ENCODE assay signal across 2 cellular contexts in genomic region chr20:36010745-36011326, GRCh38.
TF ChIP-seq lines count a peak whose summit lies in the region.

No MANE protein-coding gene starts in this region.

TF ChIP-seq in IMR-90, 13 proteins besides CTCF, POLR2A, EP300 and RAD21:
- TF ChIP-seq CEBPB (IDR thresholded peaks at IDR 0.05; ENCODE audit: low read depth, low read length) (no peak), MAFK (IDR thresholded peaks at IDR 0.05; ENCODE audit: low read depth, low read length) (no peak), SMC3 (IDR thresholded peaks at IDR 0.05; ENCODE audit: low read depth, low read length) (no peak), BHLHE40 (IDR thresholded peaks at IDR 0.05; ENCODE audit: low read depth, low read length) (no peak), MAZ (IDR thresholded peaks at IDR 0.05; ENCODE audit: borderline replicate concordance, low read depth, low read length) (no peak), USF2 (IDR thresholded peaks at IDR 0.05; ENCODE audit: low read depth, low read length) (no peak), NFE2L2 (IDR thresholded peaks at IDR 0.05; ENCODE audit: low read depth, low read length) (no peak), CHD1 (IDR thresholded peaks at IDR 0.05; ENCODE audit: low read depth, low read length) (no peak), RFX5 (IDR thresholded peaks at IDR 0.05; ENCODE audit: low read depth, low read length) (no peak), RCOR1 (IDR thresholded peaks at IDR 0.05; ENCODE audit: insufficient replicate concordance, low read length) (no peak), ELK1 (IDR thresholded peaks at IDR 0.05; ENCODE audit: borderline replicate concordance, low read depth, low read length) (no peak), FOS (IDR thresholded peaks at IDR 0.05; ENCODE audit: low read depth, low read length) (no peak), MXI1 (IDR thresholded peaks at IDR 0.05; ENCODE audit: borderline replicate concordance, low read depth, low read length) (no peak)

TF ChIP-seq in H1, 55 proteins besides CTCF, POLR2A, EP300 and RAD21:
- no peak for TF ChIP-seq SIN3A (conservative IDR thresholded peaks at IDR 0.05 in 1 of 2, IDR thresholded peaks at IDR 0.05 in 1 of 2; ENCODE audit: low read depth in 1 of 2, low read length in 2 of 2)
- TF ChIP-seq CREB1 (IDR thresholded peaks at IDR 0.05) = no peak
- TF ChIP-seq TCF12 (IDR thresholded peaks at IDR 0.05; ENCODE audit: low read depth, low read length) = no peak
- TF ChIP-seq ASH2L (IDR thresholded peaks at IDR 0.05; ENCODE audit: low read length) = no peak
- no peak for TF ChIP-seq CHD2 (IDR thresholded peaks at IDR 0.05; ENCODE audit: low read length)
- TF ChIP-seq SRF (IDR thresholded peaks at IDR 0.05; ENCODE audit: low read depth, low read length) = no peak
- TF ChIP-seq CHD7 (IDR thresholded peaks at IDR 0.05; ENCODE audit: insufficient replicate concordance, low read length) = no peak
- no peak for TF ChIP-seq SP2 (IDR thresholded peaks at IDR 0.05; ENCODE audit: low read length)
- TF ChIP-seq USF2 (IDR thresholded peaks at IDR 0.05; ENCODE audit: low read length) = no peak
